ENCODE assay signal across 19 cellular contexts in genomic region chr1:89535537-89535936, GRCh38. TPM values are rescaled to one million over a fixed set of nuclear protein-coding genes. Genes with fewer than 3 reads are reported as not detected.
DNase-seq lines count a peak whose midpoint lies in the region; ATAC-seq lines count a peak whose summit lies in the region.
"Had no signal": no experiment of that assay in that cellular context is flagged by ENCODE, and none has a peak within 500 bp of the region (broad histone marks: within the 10 kb centered on the region; RNA-seq: fewer than 3 reads in every experiment).

No MANE protein-coding gene starts in this region.

- DNase-seq in activated CD4-positive, alpha-beta T cell treated with anti-CD3 and anti-CD28 coated beads, Interleukin-2, amount 10 ng/mL, durations not matched to agents 24 days and 14 days: no peak
- no peak for DNase-seq in activated CD4-positive, alpha-beta T cell treated with anti-CD3 and anti-CD28 coated beads for 48 hours
- DNase-seq in activated naive CD8-positive, alpha-beta T cell treated with anti-CD3 and anti-CD28 coated beads for 36 hours: no peak
- no peak for DNase-seq in activated naive CD8-positive, alpha-beta T cell treated with anti-CD3 and anti-CD28 coated beads, Interleukin-2, amount 50 U/mL, for 24 hours
- DNase-seq in mesenteric fat pad (ENCODE audit: low spot score): no peak
- DNase-seq in NCI-H526 treated with DMSO at 0.1 percent for 48 hours (lab: John Stamatoyannopoulos, UW): no peak
- DNase-seq: 8988T; C1 segment of cervical spinal cord; CD4-positive, CD25-positive, alpha-beta regulatory T cell; CD8-positive, alpha-beta memory T cell; COR-L47; DMS 273 treated with DMSO at 0.1 percent for 48 hours; DMS53; DND-41; EL; GM23248 had no signal

- peaks cover 63% of the 10 kb centered on the region for H3K4me1 Mint-ChIP-seq in activated CD4-positive, alpha-beta T cell treated with anti-CD3 and anti-CD28 coated beads, Interleukin-2, amount 10 ng/mL, durations not matched to agents 24 days and 14 days
- H3K4me1 Mint-ChIP-seq in activated naive CD8-positive, alpha-beta T cell (ENCODE audit: low read depth): peaks cover 89% of the 10 kb centered on the region
- peaks cover 82% of the 10 kb centered on the region for H3K4me1 Mint-ChIP-seq in activated naive CD8-positive, alpha-beta T cell treated with anti-CD3 and anti-CD28 coated beads for 36 hours
- peaks cover 95% of the 10 kb centered on the region for H3K4me1 Mint-ChIP-seq in activated naive CD8-positive, alpha-beta T cell treated with anti-CD3 and anti-CD28 coated beads, Interleukin-2, amount 50 U/mL, for 24 hours

- H3K27ac Mint-ChIP-seq in activated CD4-positive, alpha-beta T cell treated with anti-CD3 and anti-CD28 coated beads, Interleukin-2, amount 10 ng/mL, durations not matched to agents 24 days and 14 days: peak overlapping the region; percentile 9
- peak overlapping the region; percentile 34 for H3K27ac Mint-ChIP-seq in activated naive CD8-positive, alpha-beta T cell
- H3K27ac Mint-ChIP-seq in activated naive CD8-positive, alpha-beta T cell treated with anti-CD3 and anti-CD28 coated beads for 36 hours: no peak overlapping the region
- H3K27ac Mint-ChIP-seq in activated naive CD8-positive, alpha-beta T cell treated with anti-CD3 and anti-CD28 coated beads, Interleukin-2, amount 50 U/mL, for 24 hours: peak overlapping the region; percentile 68

- peaks cover 8% of the 10 kb centered on the region for H3K9me3 Mint-ChIP-seq in activated CD4-positive, alpha-beta T cell treated with anti-CD3 and anti-CD28 coated beads, Interleukin-2, amount 10 ng/mL, durations not matched to agents 24 days and 14 days
- peaks cover 5% of the 10 kb centered on the region for H3K9me3 Mint-ChIP-seq in activated naive CD8-positive, alpha-beta T cell (ENCODE audit: low read depth)
- peaks cover 12% of the 10 kb centered on the region for H3K9me3 Mint-ChIP-seq in activated naive CD8-positive, alpha-beta T cell treated with anti-CD3 and anti-CD28 coated beads for 36 hours
- H3K9me3 Mint-ChIP-seq in activated naive CD8-positive, alpha-beta T cell treated with anti-CD3 and anti-CD28 coated beads, Interleukin-2, amount 50 U/mL, for 24 hours: peaks cover 13% of the 10 kb centered on the region
- H3K9me3 Mint-ChIP-seq: CD8-positive, alpha-beta memory T cell had no signal

- ATAC-seq in activated naive CD8-positive, alpha-beta T cell treated with anti-CD3 and anti-CD28 coated beads, Interleukin-2, amount 50 U/mL, for 24 hours: no peak
- ATAC-seq: GM12878, HepG2 had no signal

- intact Hi-C loops in activated CD4-positive, alpha-beta T cell treated with anti-CD3 and anti-CD28 coated beads, Interleukin-2, amount 10 ng/mL, durations not matched to agents 24 days and 14 days (cut with micrococcal nuclease): no loop called here

- no peak overlapping the region for H3K4me3 Mint-ChIP-seq in activated CD4-positive, alpha-beta T cell treated with anti-CD3 and anti-CD28 coated beads, Interleukin-2, amount 10 ng/mL, durations not matched to agents 24 days and 14 days
- H3K4me3 Mint-ChIP-seq in activated naive CD8-positive, alpha-beta T cell: no peak overlapping the region
- H3K4me3 Mint-ChIP-seq in activated naive CD8-positive, alpha-beta T cell treated with anti-CD3 and anti-CD28 coated beads for 36 hours: no peak overlapping the region
- no peak overlapping the region for H3K4me3 Mint-ChIP-seq in activated naive CD8-positive, alpha-beta T cell treated with anti-CD3 and anti-CD28 coated beads, Interleukin-2, amount 50 U/mL, for 24 hours
- H3K4me3 Mint-ChIP-seq: CD8-positive, alpha-beta memory T cell had no signal

- H3K36me3 Mint-ChIP-seq in activated CD4-positive, alpha-beta T cell treated with anti-CD3 and anti-CD28 coated beads, Interleukin-2, amount 10 ng/mL, durations not matched to agents 24 days and 14 days (ENCODE audit: low read depth): peaks cover 83% of the 10 kb centered on the region
- H3K36me3 Mint-ChIP-seq in activated naive CD8-positive, alpha-beta T cell: peaks cover 50% of the 10 kb centered on the region
- peaks cover 86% of the 10 kb centered on the region for H3K36me3 Mint-ChIP-seq in activated naive CD8-positive, alpha-beta T cell treated with anti-CD3 and anti-CD28 coated beads for 36 hours
- peaks cover 73% of the 10 kb centered on the region for H3K36me3 Mint-ChIP-seq in activated naive CD8-positive, alpha-beta T cell treated with anti-CD3 and anti-CD28 coated beads, Interleukin-2, amount 50 U/mL, for 24 hours (ENCODE audit: low read depth)

- H3K27me3 Mint-ChIP-seq in activated CD4-positive, alpha-beta T cell treated with anti-CD3 and anti-CD28 coated beads, Interleukin-2, amount 10 ng/mL, durations not matched to agents 24 days and 14 days: no peaks in the 10 kb centered on the region
- no peaks in the 10 kb centered on the region for H3K27me3 Mint-ChIP-seq in activated naive CD8-positive, alpha-beta T cell
- no peaks in the 10 kb centered on the region for H3K27me3 Mint-ChIP-seq in activated naive CD8-positive, alpha-beta T cell treated with anti-CD3 and anti-CD28 coated beads for 36 hours
- no peaks in the 10 kb centered on the region for H3K27me3 Mint-ChIP-seq in activated naive CD8-positive, alpha-beta T cell treated with anti-CD3 and anti-CD28 coated beads, Interleukin-2, amount 50 U/mL, for 24 hours
- H3K27me3 Mint-ChIP-seq: CD4-positive, CD25-positive, alpha-beta regulatory T cell; CD8-positive, alpha-beta memory T cell had no signal

RNA-seq across cellular contexts. Expression of gene LRRC8B, which starts 10.9 kb away (rescaled TPM):
- 74.5 and 76.8 TPM in 2 replicates for total RNA-seq in activated CD4-positive, alpha-beta T cell treated with anti-CD3 and anti-CD28 coated beads, Interleukin-2, amount 10 ng/mL, durations not matched to agents 24 days and 14 days
- 10 to 100 TPM; 22.3 to 24.5 TPM for total RNA-seq in activated naive CD8-positive, alpha-beta T cell treated with anti-CD3 and anti-CD28 coated beads for 36 hours
- 9.6 TPM for total RNA-seq in mesenteric fat pad
